In genomic region chr6:7251861-7252260, GRCh38 we compare ENCODE assay signal across 22 cellular contexts.
DNase-seq lines count a peak whose midpoint lies in the region; ATAC-seq, FAIRE-seq and TF ChIP-seq lines count a peak whose summit lies in the region.
"Had no signal": no experiment of that assay in that cellular context is flagged by ENCODE, and none has a peak within 500 bp of the region (broad histone marks: within the 10 kb centered on the region; RNA-seq: fewer than 3 reads in every experiment).

No MANE protein-coding gene starts in this region.

- H3K4me2 ChIP-seq in mesendoderm (ENCODE audit: low read length), result no peak overlapping the region

- intact Hi-C loops in right cardiac atrium (cut with DNase I) (no loop called here), left cardiac atrium (cut with DNase I) (no loop called here), kidney (cut with DNase I) (no loop called here)

- H2AK5ac ChIP-seq in mesendoderm (ENCODE audit: low read length), result no peak overlapping the region

- no peak for TF ChIP-seq CTCF in kidney (IDR thresholded peaks at IDR 0.05; ENCODE audit: borderline replicate concordance, extremely low read depth, insufficient read depth)

- H2BK5ac ChIP-seq in mesendoderm (ENCODE audit: low read length), result no peak overlapping the region

- no peak overlapping the region for H3K18ac ChIP-seq in mesendoderm (ENCODE audit: low read length)

- no peaks in the 10 kb centered on the region for H3K79me2 ChIP-seq in mesendoderm (ENCODE audit: control insufficient read depth, insufficient read depth, low read length)

- peaks cover 1% of the 10 kb centered on the region for H3K79me1 ChIP-seq in mesendoderm (ENCODE audit: low read length)

- DNase-seq in right cardiac atrium (no peak), left cardiac atrium (no peak), kidney (peak; percentile 51), mesendoderm (no peak), NCI-H345 (lab: John Stamatoyannopoulos, UW) (no peak)
- DNase-seq: 8988T; Caco-2; CD4-positive, alpha-beta memory T cell; KBM-7; NCI-H1105 treated with DMSO at 0.1 percent for 48 hours; NCI-H146; NCI-H2029; NCI-H446 treated with DMSO at 0.1 percent for 48 hours; NCI-H526 treated with DMSO at 0.1 percent for 48 hours; RPMI8226; SIG-M5 had no signal

- H3K23ac ChIP-seq in mesendoderm (ENCODE audit: low read length), result no peak overlapping the region

- H4K8ac ChIP-seq in mesendoderm (ENCODE audit: low read depth, low read length), result no peak overlapping the region

- no peak overlapping the region for H3K4me3 ChIP-seq in right cardiac atrium (ENCODE audit: low read length)
- H3K4me3 ChIP-seq in kidney (ENCODE audit: low read length in 2 of 2), result no peak overlapping the region
- no peak overlapping the region for H3K4me3 ChIP-seq in skeletal muscle tissue (ENCODE audit: low read length in 3 of 3)
- no peak overlapping the region for H3K4me3 ChIP-seq in mesendoderm (ENCODE audit: low read length)
- H3K4me3 ChIP-seq: SK-N-MC had no signal

- WGBS in right cardiac atrium, result 92% methylated on average over 4 of the region's 4 CpGs
- no CpG with 5 or more reads among the region's 4 CpGs for WGBS in mesendoderm (ENCODE audit: extremely low coverage, insufficient coverage, low lambda C conversion rate)

- H3K9me3 ChIP-seq in right cardiac atrium (ENCODE audit: control insufficient read depth, low read length) (no peaks in the 10 kb centered on the region), kidney (ENCODE audit: control insufficient read depth in 1 of 2, low read length in 2 of 2) (peaks cover 0 to 10% of the 10 kb centered on the region in 2 donors), skeletal muscle tissue (ENCODE audit: control insufficient read depth in 3 of 3, low read length in 3 of 3) (peaks cover 0 to 3% (median 2%) of the 10 kb centered on the region in 3 donors)

- no peak for ATAC-seq in right cardiac atrium
- ATAC-seq in left cardiac atrium, result no peak
- no peak for ATAC-seq in GM21360 (IDR thresholded peaks at IDR 0.05; ENCODE audit: unreplicated experiment)
- ATAC-seq in GM18502 (IDR thresholded peaks at IDR 0.05; ENCODE audit: poor library complexity, unreplicated experiment), result no peak

- H3K56ac ChIP-seq in mesendoderm (ENCODE audit: low read length), result no peak overlapping the region

- no peak overlapping the region for H2BK15ac ChIP-seq in mesendoderm (replicated peaks; ENCODE audit: low read depth)

- H3K36me3 ChIP-seq in kidney (ENCODE audit: control insufficient read depth in 1 of 2, insufficient read depth in 2 of 2, low read length in 2 of 2), result peaks cover 14 to 30% of the 10 kb centered on the region in 2 donors
- H3K36me3 ChIP-seq in skeletal muscle tissue (ENCODE audit: control insufficient read depth in 3 of 3, insufficient read depth in 3 of 3, low read length in 3 of 3), result peaks cover 33 to 44% (median 40%) of the 10 kb centered on the region in 3 donors
- H3K36me3 ChIP-seq in mesendoderm (ENCODE audit: control insufficient read depth, insufficient read depth, low read length), result peaks cover 9% of the 10 kb centered on the region

- H3K9ac ChIP-seq in kidney (ENCODE audit: low read length in 2 of 2) (no peak overlapping the region), skeletal muscle tissue (ENCODE audit: low read depth in 1 of 3, low read length in 3 of 3) (no peak overlapping the region), mesendoderm (ENCODE audit: low read length) (no peak overlapping the region)

- no peak overlapping the region for H2BK120ac ChIP-seq in mesendoderm (ENCODE audit: low read depth, low read length)

- H3K4me1 ChIP-seq in right cardiac atrium (ENCODE audit: control insufficient read depth, insufficient read depth, low read length) (peaks cover 2% of the 10 kb centered on the region), kidney (ENCODE audit: control insufficient read depth in 1 of 2, insufficient read depth in 1 of 2, low read depth in 1 of 2, low read length in 2 of 2) (peaks cover 0 to 6% of the 10 kb centered on the region in 2 donors), skeletal muscle tissue (ENCODE audit: control insufficient read depth in 3 of 3, insufficient read depth in 3 of 3, low read length in 3 of 3) (peaks cover 0 to 11% (median 5%) of the 10 kb centered on the region in 3 donors), mesendoderm (ENCODE audit: control insufficient read depth, low read depth, low read length) (no peaks in the 10 kb centered on the region)
- H3K4me1 ChIP-seq: Caco-2 had no signal

- FAIRE-seq in kidney (lab: Jason Lieb, UNC), result no peak
- FAIRE-seq: G401.6, HTR-8/SVneo had no signal

- H3K4ac ChIP-seq in mesendoderm (ENCODE audit: low read depth, low read length), result no peak overlapping the region

- H3K27me3 ChIP-seq in right cardiac atrium (ENCODE audit: control insufficient read depth, insufficient read depth) (no peaks in the 10 kb centered on the region), skeletal muscle tissue (ENCODE audit: control insufficient read depth in 3 of 3, insufficient read depth in 3 of 3, low read length in 3 of 3) (no peaks in the 10 kb centered on the region), mesendoderm (ENCODE audit: insufficient read depth, low read length, poor library complexity) (no peaks in the 10 kb centered on the region)

- H3K27ac ChIP-seq in right cardiac atrium (ENCODE audit: low read length) (peak overlapping the region; percentile 16), kidney (ENCODE audit: low read depth in 2 of 2, low read length in 2 of 2) (no peak overlapping the region), skeletal muscle tissue (ENCODE audit: low read depth, low read length) (peak overlapping the region; percentile 14), mesendoderm (ENCODE audit: low read depth, low read length) (no peak overlapping the region)

- H4K5ac ChIP-seq in mesendoderm (ENCODE audit: low read length), result no peak overlapping the region

Comparison
In these comparisons a context has a peak if more than half of its experiments do, and no peak if none do; other contexts are left out.
1. H3K27ac ChIP-seq: peak in right cardiac atrium (single experiment) and skeletal muscle tissue (single experiment); none in kidney (0 of 2) and mesendoderm (single experiment).